ENCODE assay signal across 1 cellular context in the genomic region with DNA sequence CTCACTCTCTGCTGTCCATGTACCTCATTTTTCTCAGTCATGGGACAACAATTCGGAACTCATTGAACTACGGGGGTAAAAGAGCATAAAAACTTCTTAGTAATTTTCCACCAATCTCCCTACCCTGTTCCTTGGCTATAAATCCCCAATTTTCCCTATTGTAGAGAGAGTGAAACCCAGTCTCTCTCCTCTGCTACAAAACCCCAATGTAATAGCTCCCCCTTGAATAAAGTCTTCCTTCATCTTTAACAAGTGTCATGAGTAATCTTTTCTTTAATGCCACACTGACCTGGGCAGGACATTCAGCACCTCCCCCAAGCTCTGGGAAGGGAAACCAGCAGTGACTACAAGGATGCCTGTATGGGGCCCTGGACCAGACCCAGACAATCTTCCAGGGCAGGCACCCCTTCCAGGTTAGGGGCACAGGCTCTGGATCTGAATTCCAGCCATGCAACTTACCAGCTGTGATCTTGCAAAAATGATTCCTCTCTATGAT.
A peak's percentile ranks its signal among the peaks of the same experiment; 100 is the strongest.
TF ChIP-seq lines count a peak whose summit lies in the region.

No MANE protein-coding gene starts in this region.

TF ChIP-seq in HepG2, 621 proteins besides CTCF, POLR2A, EP300 and RAD21:
- TF ChIP-seq PRMT3 (CRISPR knock-in tag; IDR thresholded peaks at IDR 0.05; ENCODE audit: borderline replicate concordance, low read depth): no peak
- TF ChIP-seq ETV5 (CRISPR knock-in tag; IDR thresholded peaks at IDR 0.05; ENCODE audit: borderline replicate concordance): 0 out of 2 replicates have a peak, but pooled peaks have one; percentile 6
- TF ChIP-seq ZNF703 (CRISPR knock-in tag; IDR thresholded peaks at IDR 0.05; ENCODE audit: borderline replicate concordance): no peak
- TF ChIP-seq ZNF281 (CRISPR knock-in tag; IDR thresholded peaks at IDR 0.05; ENCODE audit: borderline replicate concordance): peak; percentile 46; the same call in 1 of the 2 replicates
- peak; percentile 91 for TF ChIP-seq POLR2AphosphoS2 (IDR thresholded peaks at IDR 0.05; ENCODE audit: low read depth, low read length)
- TF ChIP-seq POLR2G (IDR thresholded peaks at IDR 0.05; ENCODE audit: low read depth, low read length): peak; percentile 61
- TF ChIP-seq, protein P1, sequence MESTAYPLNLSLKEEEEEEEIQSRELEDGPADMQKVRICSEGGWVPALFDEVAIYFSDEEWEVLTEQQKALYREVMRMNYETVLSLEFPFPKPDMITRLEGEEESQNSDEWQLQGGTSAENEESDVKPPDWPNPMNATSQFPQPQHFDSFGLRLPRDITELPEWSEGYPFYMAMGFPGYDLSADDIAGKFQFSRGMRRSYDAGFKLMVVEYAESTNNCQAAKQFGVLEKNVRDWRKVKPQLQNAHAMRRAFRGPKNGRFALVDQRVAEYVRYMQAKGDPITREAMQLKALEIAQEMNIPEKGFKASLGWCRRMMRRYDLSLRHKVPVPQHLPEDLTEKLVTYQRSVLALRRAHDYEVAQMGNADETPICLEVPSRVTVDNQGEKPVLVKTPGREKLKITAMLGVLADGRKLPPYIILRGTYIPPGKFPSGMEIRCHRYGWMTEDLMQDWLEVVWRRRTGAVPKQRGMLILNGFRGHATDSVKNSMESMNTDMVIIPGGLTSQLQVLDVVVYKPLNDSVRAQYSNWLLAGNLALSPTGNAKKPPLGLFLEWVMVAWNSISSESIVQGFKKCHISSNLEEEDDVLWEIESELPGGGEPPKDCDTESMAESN (CRISPR knock-in tag; conservative IDR thresholded peaks at IDR 0.05): 0 out of 2 replicates have a peak, but pooled peaks have one; percentile 24
- peak in 1 of 2 experiments; percentile 55; a peak in 1 of 4 replicates for TF ChIP-seq NR2F1 (CRISPR knock-in tag; IDR thresholded peaks at IDR 0.05)
- peak; percentile 73; the same call in 1 of the 2 replicates for TF ChIP-seq GATA4 (IDR thresholded peaks at IDR 0.05; ENCODE audit: borderline replicate concordance, low read depth)
- TF ChIP-seq, protein P2, sequence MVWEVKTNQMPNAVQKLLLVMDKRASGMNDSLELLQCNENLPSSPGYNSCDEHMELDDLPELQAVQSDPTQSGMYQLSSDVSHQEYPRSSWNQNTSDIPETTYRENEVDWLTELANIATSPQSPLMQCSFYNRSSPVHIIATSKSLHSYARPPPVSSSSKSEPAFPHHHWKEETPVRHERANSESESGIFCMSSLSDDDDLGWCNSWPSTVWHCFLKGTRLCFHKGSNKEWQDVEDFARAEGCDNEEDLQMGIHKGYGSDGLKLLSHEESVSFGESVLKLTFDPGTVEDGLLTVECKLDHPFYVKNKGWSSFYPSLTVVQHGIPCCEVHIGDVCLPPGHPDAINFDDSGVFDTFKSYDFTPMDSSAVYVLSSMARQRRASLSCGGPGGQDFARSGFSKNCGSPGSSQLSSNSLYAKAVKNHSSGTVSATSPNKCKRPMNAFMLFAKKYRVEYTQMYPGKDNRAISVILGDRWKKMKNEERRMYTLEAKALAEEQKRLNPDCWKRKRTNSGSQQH (CRISPR knock-in tag; IDR thresholded peaks at IDR 0.05; ENCODE audit: low read depth): 0 out of 2 replicates have a peak, but pooled peaks have one; percentile 44
- no peak for TF ChIP-seq ZNF720 (CRISPR knock-in tag; IDR thresholded peaks at IDR 0.05)
- peak; percentile 40; the same call in 1 of the 2 replicates for TF ChIP-seq ZNF160 (CRISPR knock-in tag; IDR thresholded peaks at IDR 0.05)
- TF ChIP-seq STAG1 (CRISPR knock-in tag; IDR thresholded peaks at IDR 0.05): no peak
- peak in 1 of 2 experiments; percentile 54; a peak in 1 of 4 replicates for TF ChIP-seq ATF4 (CRISPR knock-in tag; IDR thresholded peaks at IDR 0.05)
- TF ChIP-seq ZZZ3 (CRISPR knock-in tag; IDR thresholded peaks at IDR 0.05; ENCODE audit: borderline replicate concordance): no peak
- peak; percentile 96 for TF ChIP-seq POLR2AphosphoS5 (IDR thresholded peaks at IDR 0.05; ENCODE audit: low read depth, low read length)
- TF ChIP-seq ZNF839 (CRISPR knock-in tag; IDR thresholded peaks at IDR 0.05; ENCODE audit: borderline replicate concordance): no peak
- peak; percentile 62; the same call in 1 of the 2 replicates for TF ChIP-seq MED1 (CRISPR knock-in tag; IDR thresholded peaks at IDR 0.05)
- TF ChIP-seq MBD4 (IDR thresholded peaks at IDR 0.05; ENCODE audit: borderline replicate concordance, low read length): peak; percentile 40; the same call in 1 of the 2 replicates
- TF ChIP-seq, protein P3, sequence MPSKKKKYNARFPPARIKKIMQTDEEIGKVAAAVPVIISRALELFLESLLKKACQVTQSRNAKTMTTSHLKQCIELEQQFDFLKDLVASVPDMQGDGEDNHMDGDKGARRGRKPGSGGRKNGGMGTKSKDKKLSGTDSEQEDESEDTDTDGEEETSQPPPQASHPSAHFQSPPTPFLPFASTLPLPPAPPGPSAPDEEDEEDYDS (CRISPR knock-in tag; IDR thresholded peaks at IDR 0.05): peak; percentile 72
- peak; percentile 100 for TF ChIP-seq SNAPC2 (CRISPR knock-in tag; IDR thresholded peaks at IDR 0.05)
- TF ChIP-seq REPIN1 (CRISPR knock-in tag; IDR thresholded peaks at IDR 0.05; ENCODE audit: borderline replicate concordance, low read depth): 0 out of 2 replicates have a peak, but pooled peaks have one; percentile 39
- no peak for TF ChIP-seq SOX13 (IDR thresholded peaks at IDR 0.05)
- peak in 1 of 2 experiments; percentile 97; a peak in 1 of 4 replicates for TF ChIP-seq SOX13 (CRISPR knock-in tag; conservative IDR thresholded peaks at IDR 0.05 in 1 of 2, IDR thresholded peaks at IDR 0.05 in 1 of 2)
- no peak for TF ChIP-seq RBM39 (IDR thresholded peaks at IDR 0.05; ENCODE audit: low read depth, low read length, poor library complexity, severe bottlenecking)
- TF ChIP-seq GTF2F1 (IDR thresholded peaks at IDR 0.05; ENCODE audit: low read length): peak; percentile 90
- TF ChIP-seq, protein P4, sequence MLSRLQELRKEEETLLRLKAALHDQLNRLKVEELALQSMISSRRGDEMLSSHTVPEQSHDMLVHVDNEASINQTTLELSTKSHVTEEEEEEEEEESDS (CRISPR knock-in tag; IDR thresholded peaks at IDR 0.05; ENCODE audit: borderline replicate concordance): peak; percentile 99
- TF ChIP-seq BCL3 (CRISPR knock-in tag; IDR thresholded peaks at IDR 0.05): no peak
- TF ChIP-seq, protein P5, sequence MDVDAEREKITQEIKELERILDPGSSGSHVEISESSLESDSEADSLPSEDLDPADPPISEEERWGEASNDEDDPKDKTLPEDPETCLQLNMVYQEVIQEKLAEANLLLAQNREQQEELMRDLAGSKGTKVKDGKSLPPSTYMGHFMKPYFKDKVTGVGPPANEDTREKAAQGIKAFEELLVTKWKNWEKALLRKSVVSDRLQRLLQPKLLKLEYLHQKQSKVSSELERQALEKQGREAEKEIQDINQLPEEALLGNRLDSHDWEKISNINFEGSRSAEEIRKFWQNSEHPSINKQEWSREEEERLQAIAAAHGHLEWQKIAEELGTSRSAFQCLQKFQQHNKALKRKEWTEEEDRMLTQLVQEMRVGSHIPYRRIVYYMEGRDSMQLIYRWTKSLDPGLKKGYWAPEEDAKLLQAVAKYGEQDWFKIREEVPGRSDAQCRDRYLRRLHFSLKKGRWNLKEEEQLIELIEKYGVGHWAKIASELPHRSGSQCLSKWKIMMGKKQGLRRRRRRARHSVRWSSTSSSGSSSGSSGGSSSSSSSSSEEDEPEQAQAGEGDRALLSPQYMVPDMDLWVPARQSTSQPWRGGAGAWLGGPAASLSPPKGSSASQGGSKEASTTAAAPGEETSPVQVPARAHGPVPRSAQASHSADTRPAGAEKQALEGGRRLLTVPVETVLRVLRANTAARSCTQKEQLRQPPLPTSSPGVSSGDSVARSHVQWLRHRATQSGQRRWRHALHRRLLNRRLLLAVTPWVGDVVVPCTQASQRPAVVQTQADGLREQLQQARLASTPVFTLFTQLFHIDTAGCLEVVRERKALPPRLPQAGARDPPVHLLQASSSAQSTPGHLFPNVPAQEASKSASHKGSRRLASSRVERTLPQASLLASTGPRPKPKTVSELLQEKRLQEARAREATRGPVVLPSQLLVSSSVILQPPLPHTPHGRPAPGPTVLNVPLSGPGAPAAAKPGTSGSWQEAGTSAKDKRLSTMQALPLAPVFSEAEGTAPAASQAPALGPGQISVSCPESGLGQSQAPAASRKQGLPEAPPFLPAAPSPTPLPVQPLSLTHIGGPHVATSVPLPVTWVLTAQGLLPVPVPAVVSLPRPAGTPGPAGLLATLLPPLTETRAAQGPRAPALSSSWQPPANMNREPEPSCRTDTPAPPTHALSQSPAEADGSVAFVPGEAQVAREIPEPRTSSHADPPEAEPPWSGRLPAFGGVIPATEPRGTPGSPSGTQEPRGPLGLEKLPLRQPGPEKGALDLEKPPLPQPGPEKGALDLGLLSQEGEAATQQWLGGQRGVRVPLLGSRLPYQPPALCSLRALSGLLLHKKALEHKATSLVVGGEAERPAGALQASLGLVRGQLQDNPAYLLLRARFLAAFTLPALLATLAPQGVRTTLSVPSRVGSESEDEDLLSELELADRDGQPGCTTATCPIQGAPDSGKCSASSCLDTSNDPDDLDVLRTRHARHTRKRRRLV (CRISPR knock-in tag; IDR thresholded peaks at IDR 0.05): peak; percentile 100
- TF ChIP-seq ZNF546 (CRISPR knock-in tag; conservative IDR thresholded peaks at IDR 0.05): no peak
- TF ChIP-seq SPEN (CRISPR knock-in tag; IDR thresholded peaks at IDR 0.05; ENCODE audit: low read depth): no peak
- TF ChIP-seq ZNF772 (CRISPR knock-in tag; IDR thresholded peaks at IDR 0.05): no peak
- TF ChIP-seq DMTF1 (CRISPR knock-in tag; IDR thresholded peaks at IDR 0.05): peak; percentile 17; the same call in 1 of the 2 replicates
- peak; percentile 49 for TF ChIP-seq MED8 (CRISPR knock-in tag; IDR thresholded peaks at IDR 0.05; ENCODE audit: insufficient replicate concordance)
- no peak for TF ChIP-seq BRCA1 (CRISPR knock-in tag; IDR thresholded peaks at IDR 0.05)
